Comparison of ENCODE assay signal across 9 cellular contexts in the genomic region with DNA sequence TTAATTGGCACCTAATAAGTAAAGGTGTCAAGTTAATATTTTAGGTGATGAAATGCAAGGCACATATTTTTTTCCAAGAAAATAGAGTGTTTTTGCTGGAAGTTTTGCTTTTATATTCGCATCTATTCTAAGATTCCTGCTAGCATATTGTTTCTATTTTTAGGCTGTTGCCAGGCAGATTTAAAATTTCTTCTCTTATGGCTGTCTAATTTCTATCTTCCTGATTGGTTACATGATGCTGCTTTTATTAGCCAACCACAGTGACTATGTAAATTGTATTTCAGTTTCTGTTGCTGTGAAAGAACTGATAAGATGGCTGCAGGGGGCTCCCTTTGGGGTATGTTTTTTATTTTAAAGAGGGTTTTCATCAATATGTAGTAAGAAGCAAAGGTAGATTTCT. TPM values are rescaled to one million over a fixed set of nuclear protein-coding genes. Genes with fewer than 3 reads are reported as not detected.
DNase-seq lines count a peak whose midpoint lies in the region; TF ChIP-seq lines count a peak whose summit lies in the region.
"Had no signal": no experiment of that assay in that cellular context is flagged by ENCODE, and none has a peak within 500 bp of the region (broad histone marks: within the 10 kb centered on the region; RNA-seq: fewer than 3 reads in every experiment).

No MANE protein-coding gene starts in this region.

- H3K27ac Mint-ChIP-seq in activated T-cell treated with anti-CD3 and anti-CD28 coated beads, Interleukin-2, amount 50 U/mL, for 24 hours, result peak overlapping the region; percentile 3

- no peak for DNase-seq in activated T-cell treated with anti-CD3 and anti-CD28 coated beads, Interleukin-2, amount 50 U/mL, for 24 hours
- DNase-seq in activated T-cell treated with anti-CD3 and anti-CD28 coated beads, Interleukin-2, amount 50 U/mL, for 1 hour, result no peak
- peak; percentile 41 for DNase-seq in SK-MEL-5 (ENCODE audit: low read depth, low spot score)
- peak; percentile 59 for DNase-seq in fibroblast of mammary gland (ENCODE audit: low read depth)
- DNase-seq in OCI-M2 (lab: John Stamatoyannopoulos, UW; ENCODE audit: unreplicated experiment), result no peak
- DNase-seq in tibial nerve (ENCODE audit: low spot score in 2 of 2), result no peak
- DNase-seq in HAP-1 (ENCODE audit: low spot score in 2 of 2), result no peak

- TF ChIP-seq POLR2A in tibial nerve (IDR thresholded peaks at IDR 0.05), result no peak

- no peaks in the 10 kb centered on the region for H3K36me3 ChIP-seq in skeletal muscle tissue (ENCODE audit: control insufficient read depth in 3 of 3, insufficient read depth in 3 of 3, low read length in 3 of 3)
- no peaks in the 10 kb centered on the region for H3K36me3 ChIP-seq in tibial nerve
- H3K36me3 ChIP-seq in HAP-1 (replicated peaks), result peaks cover 9% of the 10 kb centered on the region
- H3K36me3 ChIP-seq: SJSA1 had no signal

- peaks cover 40% of the 10 kb centered on the region for H3K36me3 Mint-ChIP-seq in activated T-cell treated with anti-CD3 and anti-CD28 coated beads, Interleukin-2, amount 50 U/mL, for 24 hours (ENCODE audit: low read depth)

- TF ChIP-seq EP300 in tibial nerve (IDR thresholded peaks at IDR 0.05), result no peak

- H3K4me3 ChIP-seq in fibroblast of mammary gland (ENCODE audit: control insufficient read depth, low read depth, low read length), result no peak overlapping the region
- H3K4me3 ChIP-seq in skeletal muscle tissue (ENCODE audit: low read length in 3 of 3), result peak overlapping the region in 2 of 3 donors; percentile 22 to 28
- H3K4me3 ChIP-seq in tibial nerve, result peak overlapping the region in 1 of 4 donors; percentile 3
- no peak overlapping the region for H3K4me3 ChIP-seq in HAP-1
- H3K4me3 ChIP-seq: SJSA1 had no signal

- 53 to 63% methylated on average over 1 of the region's 1 CpG for WGBS in tibial nerve, 2 donors

- H3K27me3 ChIP-seq in skeletal muscle tissue (ENCODE audit: control insufficient read depth in 3 of 3, insufficient read depth in 3 of 3, low read length in 3 of 3) (no peaks in the 10 kb centered on the region), tibial nerve (no peaks in the 10 kb centered on the region), HAP-1 (ENCODE audit: low read depth) (no peaks in the 10 kb centered on the region)
- H3K27me3 ChIP-seq: SJSA1 had no signal

- no peak overlapping the region for H3K27ac ChIP-seq in skeletal muscle tissue (ENCODE audit: low read depth, low read length)
- H3K27ac ChIP-seq in tibial nerve, result peak overlapping the region in 1 of 4 donors; percentile 30
- H3K27ac ChIP-seq: SJSA1 had no signal

- H3K9me3 Mint-ChIP-seq in activated T-cell treated with anti-CD3 and anti-CD28 coated beads, Interleukin-2, amount 50 U/mL, for 24 hours, result peaks cover 11% of the 10 kb centered on the region

- H3K9me3 ChIP-seq in skeletal muscle tissue (ENCODE audit: control insufficient read depth in 3 of 3, low read length in 3 of 3) (no peaks in the 10 kb centered on the region), tibial nerve (peaks cover 0 to 12% (median 3%) of the 10 kb centered on the region in 4 donors), HAP-1 (no peaks in the 10 kb centered on the region)

- no peak for TF ChIP-seq CTCF in fibroblast of mammary gland (conservative IDR thresholded peaks at IDR 0.05; ENCODE audit: control insufficient read depth, insufficient read depth, low read depth, low read length)
- no peak for TF ChIP-seq CTCF in tibial nerve (IDR thresholded peaks at IDR 0.05)

- in situ Hi-C loops in SK-MEL-5 (cut with HindIII; ENCODE audit: low pct_unique_long_range_greater_than_20kb, low sequenced_read_pairs) (no loop called here), HAP-1 (cut with MboI; ENCODE audit: low sequenced_read_pairs) (no loop called here)

- peak overlapping the region; percentile 19 for H3K4me3 Mint-ChIP-seq in activated T-cell treated with anti-CD3 and anti-CD28 coated beads, Interleukin-2, amount 50 U/mL, for 24 hours

- H3K27me3 Mint-ChIP-seq in activated T-cell treated with anti-CD3 and anti-CD28 coated beads, Interleukin-2, amount 50 U/mL, for 24 hours, result no peaks in the 10 kb centered on the region

- no peak overlapping the region for H3K9ac ChIP-seq in skeletal muscle tissue (ENCODE audit: low read depth in 1 of 3, low read length in 3 of 3)

- H3K4me1 Mint-ChIP-seq in activated T-cell treated with anti-CD3 and anti-CD28 coated beads, Interleukin-2, amount 50 U/mL, for 24 hours (ENCODE audit: low read depth), result peaks cover 72% of the 10 kb centered on the region

- H3K4me1 ChIP-seq in skeletal muscle tissue (ENCODE audit: control insufficient read depth in 3 of 3, insufficient read depth in 3 of 3, low read length in 3 of 3) (no peaks in the 10 kb centered on the region), tibial nerve (peaks cover 0 to 51% (median 23%) of the 10 kb centered on the region in 4 donors), HAP-1 (peaks cover 8% of the 10 kb centered on the region)

RNA-seq across cellular contexts. Expression of a gene that starts 42.7 kb away (rescaled TPM):
- total RNA-seq in SK-MEL-5 (2014; rRNA removed; shearing (Covaris generic)), result 16.9 and 19.4 TPM in 2 replicates
- polyA plus RNA-seq in SK-MEL-5 (2015; cell fraction: cytosol; rRNA removed), result 13.2 and 17.1 TPM in 2 replicates
- 15.6 and 24.2 TPM in 2 replicates for polyA plus RNA-seq in SK-MEL-5 (2015; cell fraction: nucleus; rRNA removed)
- total RNA-seq in skeletal muscle tissue (32.9 TPM), tibial nerve (10 to 100 TPM; 35.5 to 63.4 (median 48.2) TPM)

Comparison
In these comparisons a context has a peak if more than half of its experiments do, and no peak if none do; other contexts are left out.
1. DNase-seq: peak in SK-MEL-5 (single experiment) and fibroblast of mammary gland (single experiment); none in activated T-cell treated with anti-CD3 and anti-CD28 coated beads, Interleukin-2, amount 50 U/mL, for 24 hours (single experiment), activated T-cell treated with anti-CD3 and anti-CD28 coated beads, Interleukin-2, amount 50 U/mL, for 1 hour (single experiment), OCI-M2 (single experiment), tibial nerve (0 of 2) and HAP-1 (0 of 2).
2. H3K4me3 ChIP-seq: peak in skeletal muscle tissue (2 of 3); none in fibroblast of mammary gland (single experiment) and HAP-1 (single experiment).